11 cellular contexts compared by ENCODE assay signal in genomic region chr7:73526892-73527821, GRCh38. TPM values are rescaled to one million over a fixed set of nuclear protein-coding genes. Genes with fewer than 3 reads are reported as not detected.
DNase-seq lines count a peak whose midpoint lies in the region; ATAC-seq and TF ChIP-seq lines count a peak whose summit lies in the region.
"Had no signal": no experiment of that assay in that cellular context is flagged by ENCODE, and none has a peak within 500 bp of the region (broad histone marks: within the 10 kb centered on the region; RNA-seq: fewer than 3 reads in every experiment).

No MANE protein-coding gene starts in this region.

- intact Hi-C loops in A673 (cut with micrococcal nuclease; ENCODE audit: unreplicated experiment) (no loop called here), right cardiac atrium (cut with DNase I) (no loop called here)

- BruUV-seq in A673 (replicated peaks; lab: Mats Ljungman, UMichigan), result no TSS peak

- H3K4me3 ChIP-seq in A673 (ENCODE audit: low read depth, low read length, poor library complexity, severe bottlenecking), result no peak overlapping the region
- H3K4me3 ChIP-seq in right cardiac atrium (ENCODE audit: low read length), result no peak overlapping the region
- H3K4me3 ChIP-seq: HAP-1 had no signal

- peak overlapping the region; percentile 10 for H3K4me3 Mint-ChIP-seq in central memory CD8-positive, alpha-beta T cell

- ATAC-seq in central memory CD8-positive, alpha-beta T cell (replicated peaks; ENCODE audit: extremely low read depth, poor library complexity, severe bottlenecking), result no peak
- ATAC-seq in right cardiac atrium, result no peak
- ATAC-seq in GM21723 (IDR thresholded peaks at IDR 0.05; ENCODE audit: unreplicated experiment), result no peak
- ATAC-seq: left ventricle myocardium superior had no signal

- peaks cover 33% of the 10 kb centered on the region for H3K4me1 Mint-ChIP-seq in central memory CD8-positive, alpha-beta T cell

- H3K9me3 Mint-ChIP-seq in central memory CD8-positive, alpha-beta T cell, result no peaks in the 10 kb centered on the region

- peak overlapping the region; percentile 59 for H3K27ac ChIP-seq in A673 (ENCODE audit: low read depth, low read length, poor library complexity, severe bottlenecking)
- no peak overlapping the region for H3K27ac ChIP-seq in right cardiac atrium (ENCODE audit: low read length)

- POLR2A ChIA-PET in A673 (lab: Charles Lee; ENCODE audit: low non-redundant PET), result no interaction called here
- POLR2A ChIA-PET in HEK293T (lab: Yijun Ruan, JAX), result interaction anchor here (0.7 kb wide), 1 partner anchor 29 kb away, joined by 4 read pairs; no protein-coding TSS in a partner anchor

- H3K4me1 ChIP-seq in A673 (ENCODE audit: insufficient read depth, low read length, poor library complexity, severe bottlenecking) (peaks cover 17% of the 10 kb centered on the region), right cardiac atrium (ENCODE audit: control insufficient read depth, insufficient read depth, low read length) (no peaks in the 10 kb centered on the region)

- no peaks in the 10 kb centered on the region for H3K27me3 ChIP-seq in A673 (replicated peaks; ENCODE audit: insufficient read depth, low read depth, low read length, poor library complexity)
- no peaks in the 10 kb centered on the region for H3K27me3 ChIP-seq in right cardiac atrium (ENCODE audit: control insufficient read depth, insufficient read depth)

- H3K27me3 Mint-ChIP-seq in central memory CD8-positive, alpha-beta T cell, result no peaks in the 10 kb centered on the region

- WGBS in right cardiac atrium, result 72% methylated on average over 8 of the region's 8 CpGs

- peak overlapping the region; percentile 84 for H3K27ac Mint-ChIP-seq in central memory CD8-positive, alpha-beta T cell (ENCODE audit: low read depth)

- peaks cover 7% of the 10 kb centered on the region for H3K36me3 Mint-ChIP-seq in central memory CD8-positive, alpha-beta T cell (ENCODE audit: insufficient read depth)

- CTCF ChIA-PET in A673 (lab: Charles Lee), result interaction anchor here (0.7 kb wide), 1 partner anchor 29 kb away, joined by 4 read pairs; no protein-coding TSS in a partner anchor
- CTCF ChIA-PET in HEK293T (lab: Yijun Ruan, JAX), result no interaction called here

- TF ChIP-seq CTCF in A673 (conservative IDR thresholded peaks at IDR 0.05; ENCODE audit: low read depth, low read length), result no peak

- no peaks in the 10 kb centered on the region for H3K36me3 ChIP-seq in A673 (ENCODE audit: insufficient read depth, low read length, poor library complexity, severe bottlenecking)
- H3K36me3 ChIP-seq: HAP-1 had no signal

- H3K9me3 ChIP-seq in A673 (ENCODE audit: low read depth, low read length, poor library complexity, severe bottlenecking) (no peaks in the 10 kb centered on the region), right cardiac atrium (ENCODE audit: control insufficient read depth, low read length) (no peaks in the 10 kb centered on the region)
- H3K9me3 ChIP-seq: HAP-1 had no signal

- DNase-seq in A673 (ENCODE audit: low spot score), result peak; percentile 21
- peak; percentile 23 for DNase-seq in ELR (ENCODE audit: low read depth)
- DNase-seq in NCI-H69 (lab: John Stamatoyannopoulos, UW), result peak; percentile 95
- no peak for DNase-seq in central memory CD8-positive, alpha-beta T cell (ENCODE audit: low spot score in 2 of 2)
- no peak for DNase-seq in HEK293T (ENCODE audit: extremely low spot score)
- DNase-seq in activated gamma-delta T cell (lab: John Stamatoyannopoulos, UW), result no peak
- DNase-seq in right cardiac atrium, result no peak
- DNase-seq: left ventricle myocardium superior; stimulated activated CD4-positive, alpha-beta T cell treated with anti-CD3 and anti-CD28 coated beads, Interleukin-4, amount 100 ng/mL, for 24 hours had no signal

TF ChIP-seq in HEK293T, 16 proteins besides CTCF, POLR2A, EP300 and RAD21:
- no peak for TF ChIP-seq FOXK2 (IDR thresholded peaks at IDR 0.05)
- no peak for TF ChIP-seq L3MBTL2 (conservative IDR thresholded peaks at IDR 0.05)
- TF ChIP-seq ELF4 (IDR thresholded peaks at IDR 0.05), result no peak
- TF ChIP-seq FOXA1 (IDR thresholded peaks at IDR 0.05), result no peak
- no peak for TF ChIP-seq CTBP1 (IDR thresholded peaks at IDR 0.05; ENCODE audit: borderline replicate concordance)
- no peak for TF ChIP-seq BHLHE40 (IDR thresholded peaks at IDR 0.05; ENCODE audit: borderline replicate concordance)
- no peak for TF ChIP-seq SUZ12 (IDR thresholded peaks at IDR 0.05)
- no peak for TF ChIP-seq LEF1 (IDR thresholded peaks at IDR 0.05; ENCODE audit: borderline replicate concordance)
- TF ChIP-seq TARDBP (IDR thresholded peaks at IDR 0.05), result no peak
- no peak for TF ChIP-seq HDGF (IDR thresholded peaks at IDR 0.05; ENCODE audit: borderline replicate concordance)
- TF ChIP-seq FOXM1 (IDR thresholded peaks at IDR 0.05; ENCODE audit: borderline replicate concordance), result no peak
- no peak for TF ChIP-seq ZNF384 (IDR thresholded peaks at IDR 0.05)
- no peak for TF ChIP-seq SP1 (IDR thresholded peaks at IDR 0.05)
TF ChIP-seq in HEK293T: peak in this region for 0.

RNA-seq across cellular contexts. Expression of gene BAZ1B, which starts 5.1 kb away (rescaled TPM):
- total RNA-seq in A673 (2021) (122 and 127 TPM in 2 replicates), right cardiac atrium (10 to 100 TPM; 39.9 to 48.3 (median 45.4) TPM)
- 24.4 TPM for polyA plus RNA-seq in right cardiac atrium

RNA-seq across cellular contexts. Expression of gene BCL7B, which starts 30.3 kb away (rescaled TPM):
- total RNA-seq in A673 (2021), result 53.0 and 56.3 TPM in 2 replicates
- 10 to 100 TPM; 75.5 to 83.5 (median 77.1) TPM for total RNA-seq in right cardiac atrium
- 83.9 TPM for polyA plus RNA-seq in right cardiac atrium

RNA-seq across cellular contexts. Expression of gene TBL2, which starts 51.2 kb away (rescaled TPM):
- total RNA-seq in A673 (2021), result 48.9 and 51.9 TPM in 2 replicates
- 10 to 100 TPM; 11.4 to 26.1 (median 11.7) TPM for total RNA-seq in right cardiac atrium
- 6.4 TPM for polyA plus RNA-seq in right cardiac atrium

Comparison
In these comparisons a context has a peak if more than half of its experiments do, and no peak if none do; other contexts are left out.
1. DNase-seq: peak in A673 (single experiment), ELR (single experiment) and NCI-H69 (single experiment); none in central memory CD8-positive, alpha-beta T cell (0 of 2), HEK293T (single experiment), activated gamma-delta T cell (single experiment) and right cardiac atrium (0 of 3).